In genomic region chr10:3811331-3811870, GRCh38 we compare ENCODE assay signal across 8 cellular contexts. TPM values are rescaled to one million over a fixed set of nuclear protein-coding genes. Genes with fewer than 3 reads are reported as not detected.
DNase-seq lines count a peak whose midpoint lies in the region; ATAC-seq and TF ChIP-seq lines count a peak whose summit lies in the region.

No MANE protein-coding gene starts in this region.

- no peaks in the 10 kb centered on the region for H3K27me3 Mint-ChIP-seq in CD4-positive, alpha-beta memory T cell
- H3K27me3 Mint-ChIP-seq in activated CD4-positive, alpha-beta memory T cell treated with anti-CD3 and anti-CD28 coated beads for 36 hours = no peaks in the 10 kb centered on the region

- H3K9me3 Mint-ChIP-seq in CD4-positive, alpha-beta memory T cell = no peaks in the 10 kb centered on the region
- no peaks in the 10 kb centered on the region for H3K9me3 Mint-ChIP-seq in activated CD4-positive, alpha-beta memory T cell treated with anti-CD3 and anti-CD28 coated beads for 36 hours

- no peaks in the 10 kb centered on the region for H3K9me3 ChIP-seq in CD4-positive, alpha-beta memory T cell (ENCODE audit: control insufficient read depth in 1 of 2, low read length in 2 of 2)

- H3K4me1 Mint-ChIP-seq in CD4-positive, alpha-beta memory T cell = peaks cover 18 to 89% (median 66%) of the 10 kb centered on the region in 4 donors
- H3K4me1 Mint-ChIP-seq in activated CD4-positive, alpha-beta memory T cell treated with anti-CD3 and anti-CD28 coated beads for 36 hours (ENCODE audit: low read depth) = peaks cover 86% of the 10 kb centered on the region

- no peak overlapping the region for H3K9ac ChIP-seq in rectal smooth muscle tissue (ENCODE audit: low read length)

- intact Hi-C loops in CD4-positive, alpha-beta memory T cell (cut with micrococcal nuclease) = loop anchor here (2.0 to 5.0 kb wide), 2 partner anchors 17 to 34 kb away; no protein-coding TSS in a partner anchor
- intact Hi-C loops in activated CD4-positive, alpha-beta memory T cell treated with anti-CD3 and anti-CD28 coated beads for 36 hours (cut with micrococcal nuclease) = loop anchor here (1.0 to 10.0 kb wide), 9 partner anchors 17 to 841 kb away; no protein-coding TSS in a partner anchor
- intact Hi-C loops in posterior vena cava (cut with DNase I) = loop anchor here in 1 of 2 donors (10.0 kb wide), 1 partner anchor 383 kb away; no protein-coding TSS in a partner anchor

- CTCF ChIA-PET in CD4-positive, alpha-beta memory T cell (lab: Charles Lee; ENCODE audit: partially characterized antibody) = interaction anchor here (0.7 to 2.5 kb wide), 13 partner anchors 9 to 845 kb away, joined by 3 to 8 read pairs (median 4); partner anchors contain the start of gene KLF6
- CTCF ChIA-PET in activated CD4-positive, alpha-beta memory T cell treated with anti-CD3 and anti-CD28 coated beads for 36 hours (lab: Charles Lee) = interaction anchor here (0.7 to 2.2 kb wide), 10 partner anchors 17 to 845 kb away, joined by 3 to 8 read pairs (median 4); partner anchors contain the start of gene KLF6

- no peak for TF ChIP-seq CTCF in GM20000 (IDR thresholded peaks at IDR 0.05; ENCODE audit: extremely low read depth, missing control alignments)

- peak overlapping the region; percentile 76 to 87 (median 82) for H3K4me3 Mint-ChIP-seq in CD4-positive, alpha-beta memory T cell
- H3K4me3 Mint-ChIP-seq in activated CD4-positive, alpha-beta memory T cell treated with anti-CD3 and anti-CD28 coated beads for 36 hours = peak overlapping the region; percentile 59

- peaks cover 0 to 4% of the 10 kb centered on the region in 2 donors for H3K36me3 Mint-ChIP-seq in CD4-positive, alpha-beta memory T cell
- H3K36me3 Mint-ChIP-seq in activated CD4-positive, alpha-beta memory T cell treated with anti-CD3 and anti-CD28 coated beads for 36 hours = no peaks in the 10 kb centered on the region

- peak; percentile 49 to 79 (median 66) for DNase-seq in CD4-positive, alpha-beta memory T cell
- DNase-seq in GM20000 (ENCODE audit: low spot score) (peak; percentile 58), fibroblast of peridontal ligament (ENCODE audit: extremely low read depth) (peak; percentile 73), posterior vena cava (ENCODE audit: low spot score) (no peak), retina (no peak)
- DNase-seq in activated CD4-positive, alpha-beta memory T cell treated with anti-CD3 and anti-CD28 coated beads for 36 hours = peak; percentile 82

- H3K27ac Mint-ChIP-seq in CD4-positive, alpha-beta memory T cell = no peak overlapping the region
- no peak overlapping the region for H3K27ac Mint-ChIP-seq in activated CD4-positive, alpha-beta memory T cell treated with anti-CD3 and anti-CD28 coated beads for 36 hours

- peak overlapping the region; percentile 1 to 39 for H3K4me3 ChIP-seq in CD4-positive, alpha-beta memory T cell (ENCODE audit: low read length in 2 of 2)
- peak overlapping the region; percentile 9 for H3K4me3 ChIP-seq in rectal smooth muscle tissue (ENCODE audit: low read length)

- POLR2A ChIA-PET in CD4-positive, alpha-beta memory T cell (lab: Charles Lee; ENCODE audit: partially characterized antibody) = interaction anchor here (0.7 to 17.8 kb wide), 21 partner anchors 10 to 263 kb away, joined by 3 to 1468 read pairs (median 12); partner anchors contain the start of gene KLF6
- POLR2A ChIA-PET in activated CD4-positive, alpha-beta memory T cell treated with anti-CD3 and anti-CD28 coated beads for 36 hours (lab: Charles Lee) = interaction anchor here (0.8 to 9.8 kb wide), 21 partner anchors 9 to 586 kb away, joined by 3 to 405 read pairs (median 11); partner anchors contain the start of gene KLF6

- H3K27ac ChIP-seq in CD4-positive, alpha-beta memory T cell (ENCODE audit: low read depth, low read length) = peak overlapping the region; percentile 99
- H3K27ac ChIP-seq in rectal smooth muscle tissue (ENCODE audit: low read depth, low read length) = peak overlapping the region; percentile 16

- H3K36me3 ChIP-seq in CD4-positive, alpha-beta memory T cell (ENCODE audit: insufficient read depth, low read length) = no peaks in the 10 kb centered on the region
- no peaks in the 10 kb centered on the region for H3K36me3 ChIP-seq in rectal smooth muscle tissue (ENCODE audit: control insufficient read depth, insufficient read depth, low read length)

- ATAC-seq in HG03571 (IDR thresholded peaks at IDR 0.05; ENCODE audit: unreplicated experiment) = peak; percentile 82

- no peaks in the 10 kb centered on the region for H3K27me3 ChIP-seq in CD4-positive, alpha-beta memory T cell (ENCODE audit: insufficient read depth, low read length)
- no peaks in the 10 kb centered on the region for H3K27me3 ChIP-seq in rectal smooth muscle tissue (ENCODE audit: control insufficient read depth, insufficient read depth, low read length)

- peaks cover 79% of the 10 kb centered on the region for H3K4me1 ChIP-seq in CD4-positive, alpha-beta memory T cell (ENCODE audit: insufficient read depth, low read length)
- peaks cover 11% of the 10 kb centered on the region for H3K4me1 ChIP-seq in rectal smooth muscle tissue (ENCODE audit: control insufficient read depth, insufficient read depth, low read length)

RNA-seq across cellular contexts. Expression of gene KLF6, which starts 26.4 kb away (rescaled TPM):
- 100 to 1,000 TPM; 291 to 311 TPM for total RNA-seq in CD4-positive, alpha-beta memory T cell
- 100 to 1,000 TPM; 814 to 865 TPM for polyA plus RNA-seq in CD4-positive, alpha-beta memory T cell
- total RNA-seq in activated CD4-positive, alpha-beta memory T cell treated with anti-CD3 and anti-CD28 coated beads for 36 hours = 100 to 1,000 TPM; 144 to 151 TPM
- total RNA-seq in posterior vena cava = 100 to 1,000 TPM; 183 to 493 TPM

Comparison
In these comparisons a context has a peak if more than half of its experiments do, and no peak if none do; other contexts are left out.
1. DNase-seq: peak in CD4-positive, alpha-beta memory T cell (5 of 5), GM20000 (single experiment), activated CD4-positive, alpha-beta memory T cell treated with anti-CD3 and anti-CD28 coated beads for 36 hours (single experiment) and fibroblast of peridontal ligament (single experiment); none in posterior vena cava (single experiment) and retina (single experiment).